ENCODE assay signal across 8 cellular contexts in genomic region chr3:185282696-185283373, GRCh38. TPM values are rescaled to one million over a fixed set of nuclear protein-coding genes. Genes with fewer than 3 reads are reported as not detected.
DNase-seq lines count a peak whose midpoint lies in the region; ATAC-seq and TF ChIP-seq lines count a peak whose summit lies in the region.

No MANE protein-coding gene starts in this region.

- DNase-seq in AG09319 (ENCODE audit: extremely low read depth, low read depth) (peak; percentile 67), GM19238 (ENCODE audit: insufficient read length, low spot score) (peak; percentile 90), NCI-H526 treated with DMSO at 0.1 percent for 48 hours (lab: John Stamatoyannopoulos, UW) (peak; percentile 91), dermis blood vessel endothelial cell (peak; percentile 96), left lobe of liver (ENCODE audit: low spot score) (peak; percentile 98)
- DNase-seq in activated CD4-positive, alpha-beta T cell treated with anti-CD3 and anti-CD28 coated beads, Interleukin-2, amount 50 U/mL, for 4 hours = peak; percentile 91 to 93
- peak; percentile 95 for DNase-seq in stimulated activated CD4-positive, alpha-beta T cell treated with anti-CD3 and anti-CD28 coated beads, Interleukin-1b, Interleukin-23, amount 100 ng/mL, for 48 hours

- ATAC-seq in HG03439 (IDR thresholded peaks at IDR 0.05; ENCODE audit: unreplicated experiment) (peak; percentile 93), left lobe of liver (peak; percentile 99)

- no peak for TF ChIP-seq CTCF in AG09319 (IDR thresholded peaks at IDR 0.05; ENCODE audit: low read depth, low read length)

RNA-seq across cellular contexts. Expression of gene EHHADH, which starts 29.0 kb away (rescaled TPM):
- total RNA-seq in dermis blood vessel endothelial cell = 6.6 and 7.7 TPM in 2 replicates
- total RNA-seq in left lobe of liver = 323 TPM

Comparison
In these comparisons a context has a peak if more than half of its experiments do, and no peak if none do; other contexts are left out.
1. Peak in every context shown above with its lines: DNase-seq and ATAC-seq.
2. RNA of gene EHHADH, which starts 29.0 kb away (total RNA-seq): 323 TPM in left lobe of liver (single experiment); 6.6 to 7.7 TPM in dermis blood vessel endothelial cell; every median in the first group is over 10 times any median in the second.